In the genomic region with DNA sequence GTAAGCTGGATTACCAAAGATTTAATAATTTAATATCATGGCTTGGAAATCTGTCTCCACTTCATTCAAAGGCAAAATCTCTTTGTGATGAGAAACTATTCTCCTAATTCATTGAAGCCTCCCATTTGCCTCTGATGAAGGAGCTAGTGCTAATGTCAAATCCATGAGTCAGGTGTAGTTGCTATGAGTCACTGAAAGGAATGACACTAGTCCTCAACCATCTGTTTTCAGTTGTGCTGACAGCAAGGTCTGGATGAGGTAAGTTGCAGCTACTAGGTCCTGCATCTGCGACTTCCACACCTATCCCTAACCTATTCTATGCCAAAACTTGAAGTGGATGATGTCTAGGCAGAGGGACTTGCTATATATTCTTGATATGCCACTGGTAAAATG, we compare ENCODE assay signal across 10 cellular contexts.
DNase-seq lines count a peak whose midpoint lies in the region; ATAC-seq and TF ChIP-seq lines count a peak whose summit lies in the region.
"Had no signal": no experiment of that assay in that cellular context is flagged by ENCODE, and none has a peak within 500 bp of the region (broad histone marks: within the 10 kb centered on the region; RNA-seq: fewer than 3 reads in every experiment).

No MANE protein-coding gene starts in this region.

- TF ChIP-seq CTCF in PC-9 (conservative IDR thresholded peaks at IDR 0.05) (no peak), osteoblast (IDR thresholded peaks at IDR 0.05; ENCODE audit: extremely low read depth, low read depth, low read length) (no peak), BE2C (IDR thresholded peaks at IDR 0.05; ENCODE audit: low read depth, low read length) (no peak)

- H3K4me1 ChIP-seq in PC-9 (replicated peaks; ENCODE audit: insufficient read depth) (peaks cover 21% of the 10 kb centered on the region), osteoblast (ENCODE audit: insufficient read depth, low read length) (peaks cover 23% of the 10 kb centered on the region), BE2C (no peaks in the 10 kb centered on the region)

- POLR2A ChIA-PET in PC-9 (lab: Charles Lee; ENCODE audit: unreplicated experiment): no interaction called here

- H3F3A ChIP-seq in PC-9 (ENCODE audit: insufficient read depth, low read depth): peaks cover 10% of the 10 kb centered on the region

- no peak overlapping the region for H3K4me3 ChIP-seq in PC-9
- no peak overlapping the region for H3K4me3 ChIP-seq in osteoblast (ENCODE audit: insufficient read depth, low read length)
- no peak overlapping the region for H3K4me3 ChIP-seq in BE2C (ENCODE audit: low read depth, low read length)

- H3K9me2 ChIP-seq in PC-9 (ENCODE audit: insufficient read depth): no peaks in the 10 kb centered on the region

- H3K9me3 ChIP-seq in PC-9 (ENCODE audit: insufficient read depth, low read depth) (peaks cover 10% of the 10 kb centered on the region), osteoblast (ENCODE audit: low read depth, low read length) (no peaks in the 10 kb centered on the region), BE2C (no peaks in the 10 kb centered on the region)

- CTCF ChIA-PET in PC-9 (lab: Charles Lee): interaction anchor here (0.5 to 1.1 kb wide), 5 partner anchors 14 to 531 kb away, joined by 3 to 5 read pairs (median 3); no protein-coding TSS in a partner anchor

- no peaks in the 10 kb centered on the region for H3K36me3 ChIP-seq in PC-9 (ENCODE audit: low read depth)
- no peaks in the 10 kb centered on the region for H3K36me3 ChIP-seq in osteoblast (ENCODE audit: insufficient read depth, low read length)
- H3K36me3 ChIP-seq in BE2C: no peaks in the 10 kb centered on the region

- H3K27me3 ChIP-seq in PC-9 (ENCODE audit: insufficient read depth, low read depth): no peaks in the 10 kb centered on the region
- H3K27me3 ChIP-seq in osteoblast (ENCODE audit: insufficient read depth, low read length): no peaks in the 10 kb centered on the region
- H3K27me3 ChIP-seq in BE2C: no peaks in the 10 kb centered on the region

- ATAC-seq in esophagus mucosa (peak; percentile 98), GM18861 (IDR thresholded peaks at IDR 0.05; ENCODE audit: unreplicated experiment) (no peak), HG02885 (IDR thresholded peaks at IDR 0.05; ENCODE audit: poor library complexity, unreplicated experiment) (no peak)

- intact Hi-C loops in PC-9 (cut with micrococcal nuclease; ENCODE audit: unreplicated experiment): loop anchor here (2.0 to 5.0 kb wide), 3 partner anchors 72 to 326 kb away; a partner anchor contains a TSS

- H3K27ac ChIP-seq in PC-9 (peak overlapping the region; percentile 33), osteoblast (ENCODE audit: low read depth, low read length) (peak overlapping the region; percentile 27)

- H3K4me2 ChIP-seq in PC-9: peak overlapping the region; percentile 30
- no peak overlapping the region for H3K4me2 ChIP-seq in osteoblast (ENCODE audit: insufficient read depth, low read length)

- H2AFZ ChIP-seq in PC-9 (no peak overlapping the region), osteoblast (ENCODE audit: low read length) (no peak overlapping the region)

- no TSS peak for BruUV-seq in PC-9 (replicated peaks; lab: Mats Ljungman, UMichigan)

- H4K20me1 ChIP-seq in PC-9 (ENCODE audit: insufficient read depth) (no peaks in the 10 kb centered on the region), osteoblast (ENCODE audit: insufficient read depth, low read length) (no peaks in the 10 kb centered on the region)

- H3K79me2 ChIP-seq in PC-9 (ENCODE audit: low read depth): no peaks in the 10 kb centered on the region
- H3K79me2 ChIP-seq in osteoblast (ENCODE audit: insufficient read depth, low read length): no peaks in the 10 kb centered on the region

- DNase-seq in GM04504 (ENCODE audit: low read depth): peak; percentile 32
- peak; percentile 42 to 93 for DNase-seq in PC-9
- DNase-seq in osteoblast (ENCODE audit: insufficient read length, low spot score, missing footprints): peak; percentile 73
- DNase-seq in NCI-H1930 (lab: John Stamatoyannopoulos, UW): no peak
- no peak for DNase-seq in BE2C
- DNase-seq: NCI-H187; stimulated activated CD8-positive, alpha-beta memory T cell treated with anti-CD3 and anti-CD28 coated beads, Interleukin-4, amount 100 ng/mL, for 48 hours had no signal

Comparison
In these comparisons a context has a peak if more than half of its experiments do, and no peak if none do; other contexts are left out.
1. DNase-seq: peak in GM04504 (single experiment), PC-9 (2 of 2) and osteoblast (single experiment); none in NCI-H1930 (0 of 2) and BE2C (single experiment).